24 cellular contexts compared by ENCODE assay signal in genomic region chr13:86731987-86732386, GRCh38.
"Had no signal": no experiment of that assay in that cellular context is flagged by ENCODE, and none has a peak within 500 bp of the region (broad histone marks: within the 10 kb centered on the region; RNA-seq: fewer than 3 reads in every experiment).

No MANE protein-coding gene starts in this region.

- H3K36me3 ChIP-seq: brain microvascular endothelial cell, cardiac muscle cell had no signal

- FAIRE-seq: astrocyte had no signal

- H3K4me3 ChIP-seq: cardiac muscle cell, SK-N-MC had no signal

- H3K27ac ChIP-seq: brain microvascular endothelial cell, cardiac muscle cell, SK-N-MC had no signal

- DNase-seq: activated CD4-positive, alpha-beta T cell treated with anti-CD3 and anti-CD28 coated beads, Interleukin-2, amount 10 ng/mL, durations not matched to agents 24 days and 14 days; activated CD4-positive, alpha-beta T cell treated with anti-CD3 and anti-CD28 coated beads, Interleukin-2, amount 50 U/mL, for 48 hours; activated CD4-positive, CD25-positive, alpha-beta regulatory T cell treated with anti-CD3 and anti-CD28 coated beads, Interleukin-2, amount 50 U/mL, for 72 hours; activated CD8-positive, alpha-beta memory T cell treated with anti-CD3 and anti-CD28 coated beads, Interleukin-2, amount 10 ng/mL, durations not matched to agents 7 days and 5 days; activated effector memory CD4-positive, alpha-beta T cell treated with anti-CD3 and anti-CD28 coated beads, Interleukin-2, amount 50 U/mL, for 16 hours; activated naive CD4-positive, alpha-beta T cell treated with Interleukin-2 at 50 U/mL for 16 hours; activated T-cell treated with anti-CD3 and anti-CD28 coated beads, Interleukin-2, amount 50 U/mL, for 24 hours; amygdala; brain microvascular endothelial cell; Karpas-422; NCI-H1105; NCI-H1436; NCI-H1694 treated with DMSO at 0.1 percent for 48 hours; NCI-H2029 treated with DMSO at 0.1 percent for 48 hours; NCI-H345; NCI-H510A; NCI-H526 treated with DMSO at 0.1 percent for 48 hours; NCI-H82; SIG-M5 had no signal

- ATAC-seq: activated CD8-positive, alpha-beta memory T cell treated with anti-CD3 and anti-CD28 coated beads, Interleukin-2, amount 10 ng/mL, durations not matched to agents 7 days and 5 days; activated naive CD4-positive, alpha-beta T cell treated with anti-CD3 and anti-CD28 coated beads, Interleukin-2, amount 50 U/mL, for 72 hours; WTC11 had no signal

- H3K27me3 ChIP-seq: brain microvascular endothelial cell, cardiac muscle cell had no signal
